In genomic region chr1:12619396-12620141, GRCh38 we compare ENCODE assay signal across 1 cellular context.
TF ChIP-seq lines count a peak whose summit lies in the region.

No MANE protein-coding gene starts in this region.

TF ChIP-seq in HEK293, 187 proteins besides CTCF, POLR2A, EP300 and RAD21 (continued from another document and continues in another):
- TF ChIP-seq ZNF280D (tag by site-specific recombination; IDR thresholded peaks at IDR 0.05) (no peak), GLIS2 (tag by site-specific recombination; IDR thresholded peaks at IDR 0.05) (peak; percentile 14), ZNF510 (tag by site-specific recombination; IDR thresholded peaks at IDR 0.05; ENCODE audit: insufficient replicate concordance) (no peak), ZBTB17 (tag by site-specific recombination; IDR thresholded peaks at IDR 0.05) (0 out of 2 replicates have a peak, but pooled peaks have one; percentile 66), ZNF513 (tag by site-specific recombination; IDR thresholded peaks at IDR 0.05) (no peak), ZSCAN30 (tag by site-specific recombination; IDR thresholded peaks at IDR 0.05) (no peak), ZNF629 (tag by site-specific recombination; IDR thresholded peaks at IDR 0.05) (no peak; the same call in 1 of the 2 replicates), ZNF621 (tag by site-specific recombination; IDR thresholded peaks at IDR 0.05) (no peak), ZNF132 (tag by site-specific recombination; IDR thresholded peaks at IDR 0.05; ENCODE audit: borderline replicate concordance) (no peak), ZSCAN4 (tag by site-specific recombination; IDR thresholded peaks at IDR 0.05) (no peak), ZXDB (tag by site-specific recombination; IDR thresholded peaks at IDR 0.05) (no peak), ZNF830 (tag by site-specific recombination; IDR thresholded peaks at IDR 0.05; ENCODE audit: low read depth) (no peak), ZNF610 (tag by site-specific recombination; IDR thresholded peaks at IDR 0.05; ENCODE audit: borderline replicate concordance) (no peak), ZNF416 (tag by site-specific recombination; IDR thresholded peaks at IDR 0.05) (no peak), ZNF777 (tag by site-specific recombination; IDR thresholded peaks at IDR 0.05; ENCODE audit: borderline replicate concordance) (no peak), ZNF654 (tag by site-specific recombination; IDR thresholded peaks at IDR 0.05; ENCODE audit: low read depth) (peak; percentile 84), ZNF791 (tag by site-specific recombination; IDR thresholded peaks at IDR 0.05) (no peak), ZNF157 (tag by site-specific recombination; IDR thresholded peaks at IDR 0.05) (no peak), PRDM6 (tag by site-specific recombination; IDR thresholded peaks at IDR 0.05) (no peak), ZNF404 (tag by site-specific recombination; IDR thresholded peaks at IDR 0.05) (no peak), ZNF426 (tag by site-specific recombination; IDR thresholded peaks at IDR 0.05) (no peak), ZFHX2 (tag by site-specific recombination; conservative IDR thresholded peaks at IDR 0.05) (no peak), ZBTB7A (tag by site-specific recombination; IDR thresholded peaks at IDR 0.05; ENCODE audit: low read depth) (no peak), ZNF701 (tag by site-specific recombination; IDR thresholded peaks at IDR 0.05) (no peak), ZNF169 (tag by site-specific recombination; IDR thresholded peaks at IDR 0.05) (no peak), ZBTB11 (tag by site-specific recombination; conservative IDR thresholded peaks at IDR 0.05; ENCODE audit: low read depth) (no peak), ZNF747 (tag by site-specific recombination; IDR thresholded peaks at IDR 0.05) (no peak), ZSCAN16 (tag by site-specific recombination; IDR thresholded peaks at IDR 0.05) (no peak), ZNF2 (tag by site-specific recombination; IDR thresholded peaks at IDR 0.05) (0 out of 2 replicates have a peak, but pooled peaks have one; percentile 50), MZF1 (tag by site-specific recombination; IDR thresholded peaks at IDR 0.05; ENCODE audit: borderline replicate concordance) (no peak), ZNF121 (tag by site-specific recombination; IDR thresholded peaks at IDR 0.05) (no peak), PATZ1 (tag by site-specific recombination; IDR thresholded peaks at IDR 0.05) (peak; percentile 12; the same call in 1 of the 2 replicates), ZNF626 (tag by site-specific recombination; IDR thresholded peaks at IDR 0.05) (no peak), REPIN1 (tag by site-specific recombination; IDR thresholded peaks at IDR 0.05; ENCODE audit: low read depth) (0 out of 2 replicates have a peak, but pooled peaks have one; percentile 32), IKZF3 (tag by site-specific recombination; IDR thresholded peaks at IDR 0.05) (peak; percentile 83), ZBTB21 (tag by site-specific recombination; IDR thresholded peaks at IDR 0.05) (no peak), ZFP41 (tag by site-specific recombination; IDR thresholded peaks at IDR 0.05; ENCODE audit: borderline replicate concordance) (no peak), ZBTB8A (tag by site-specific recombination; IDR thresholded peaks at IDR 0.05) (no peak), ZBTB10 (tag by site-specific recombination; IDR thresholded peaks at IDR 0.05) (peak; percentile 35), ZSCAN5A (tag by site-specific recombination; IDR thresholded peaks at IDR 0.05) (no peak), ZNF16 (tag by site-specific recombination; IDR thresholded peaks at IDR 0.05; ENCODE audit: low read depth) (no peak), ZBTB20 (tag by site-specific recombination; IDR thresholded peaks at IDR 0.05) (no peak; the same call in none of the 2 replicates), ZNF133 (tag by site-specific recombination; IDR thresholded peaks at IDR 0.05) (no peak), YY2 (tag by site-specific recombination; IDR thresholded peaks at IDR 0.05) (no peak), OSR2 (tag by site-specific recombination; IDR thresholded peaks at IDR 0.05) (no peak), ZNF23 (tag by site-specific recombination; IDR thresholded peaks at IDR 0.05; ENCODE audit: borderline replicate concordance) (no peak), ZBTB44 (tag by site-specific recombination; IDR thresholded peaks at IDR 0.05) (no peak)
